15 cellular contexts compared by ENCODE assay signal in genomic region chr10:119421887-119422684, GRCh38.
A peak's percentile ranks its signal among the peaks of the same experiment; 100 is the strongest.
DNase-seq lines count a peak whose midpoint lies in the region; ATAC-seq and TF ChIP-seq lines count a peak whose summit lies in the region.
"Had no signal": no experiment of that assay in that cellular context is flagged by ENCODE, and none has a peak within 500 bp of the region (broad histone marks: within the 10 kb centered on the region; RNA-seq: fewer than 3 reads in every experiment).

No MANE protein-coding gene starts in this region.

- H3K27me3 ChIP-seq in HUES64 (ENCODE audit: insufficient read depth, low read length) (no peaks in the 10 kb centered on the region), lower lobe of right lung (ENCODE audit: low read depth) (no peaks in the 10 kb centered on the region)
- H3K27me3 ChIP-seq: ascending aorta had no signal

- TF ChIP-seq CTCF in coronary artery (IDR thresholded peaks at IDR 0.05) (no peak), lower lobe of right lung (IDR thresholded peaks at IDR 0.05) (no peak)

- 38% methylated on average over 11 of the region's 11 CpGs for WGBS in HUES64

- peak overlapping the region; percentile 46; the same call in 1 of the 2 replicates for H3K9ac ChIP-seq in HUES64 (ENCODE audit: low read depth, low read length)

- H3K4me1 ChIP-seq in HUES64 (ENCODE audit: insufficient read depth, low read length) (peaks cover 12% of the 10 kb centered on the region; the same call in 1 of the 2 replicates), lower lobe of right lung (peaks cover 12% of the 10 kb centered on the region)

- H3K9me3 ChIP-seq in HUES64 (ENCODE audit: insufficient read depth, low read depth, low read length): no peaks in the 10 kb centered on the region
- no peaks in the 10 kb centered on the region for H3K9me3 ChIP-seq in lower lobe of right lung
- H3K9me3 ChIP-seq: ascending aorta had no signal

- H3K36me3 ChIP-seq in HUES64 (ENCODE audit: insufficient read depth, low read length) (0 out of 2 replicates have a peak, but pooled peaks cover 4% of the 10 kb centered on the region), lower lobe of right lung (peaks cover 28% of the 10 kb centered on the region)

- intact Hi-C loops in lower lobe of right lung (cut with DNase I): no loop called here

- peak; percentile 26 for DNase-seq in A172 (ENCODE audit: low spot score)
- DNase-seq in coronary artery (ENCODE audit: low spot score): no peak
- DNase-seq in lower lobe of right lung: no peak
- DNase-seq in GM19238 (ENCODE audit: insufficient read length, low spot score): no peak
- no peak for DNase-seq in T-helper 2 cell
- DNase-seq: ACHN; activated B cell treated with CpG ODN at 0.5 μM for 24 hours; activated T-cell treated with anti-CD3 and anti-CD28 coated beads, Interleukin-2, amount 50 U/mL, for 1 hour; immature natural killer cell; SHP77 treated with DMSO at 0.1 percent for 48 hours had no signal

- H3K4me3 ChIP-seq in HUES64 (ENCODE audit: low read length): no peak overlapping the region
- H3K4me3 ChIP-seq in coronary artery: no peak overlapping the region
- H3K4me3 ChIP-seq in lower lobe of right lung: no peak overlapping the region
- H3K4me3 ChIP-seq: ascending aorta, skin epidermis had no signal

- ATAC-seq in lower lobe of right lung (no peak), GM18907 (IDR thresholded peaks at IDR 0.05; ENCODE audit: unreplicated experiment) (no peak), HG02588 (IDR thresholded peaks at IDR 0.05; ENCODE audit: unreplicated experiment) (no peak)

- H3K27ac ChIP-seq in HUES64 (ENCODE audit: low read depth, low read length): no peak overlapping the region
- H3K27ac ChIP-seq in coronary artery: peak overlapping the region; percentile 18 to 63
- H3K27ac ChIP-seq in lower lobe of right lung: peak overlapping the region; percentile 36
